6 cellular contexts compared by ENCODE assay signal in genomic region chr6:30687659-30688431, GRCh38. TPM values are rescaled to one million over a fixed set of nuclear protein-coding genes. Genes with fewer than 3 reads are reported as not detected.
DNase-seq lines count a peak whose midpoint lies in the region; ATAC-seq and TF ChIP-seq lines count a peak whose summit lies in the region.

No MANE protein-coding gene starts in this region.

- peak overlapping the region; percentile 81 for H3K9ac ChIP-seq in SK-N-MC (ENCODE audit: insufficient read length)
- peak overlapping the region; percentile 65 for H3K9ac ChIP-seq in iPS-18a (ENCODE audit: low read length)

- peaks cover 49% of the 10 kb centered on the region for H3K4me1 ChIP-seq in iPS-18a (ENCODE audit: control insufficient read depth, low read depth, low read length)
- peaks cover 62% of the 10 kb centered on the region for H3K4me1 ChIP-seq in vagina

- CTCF ChIA-PET in Calu3 (lab: Charles Lee): interaction anchor here (0.6 to 2.8 kb wide), 4 partner anchors 9 to 41 kb away, joined by 3 to 7 read pairs (median 6); no protein-coding TSS in a partner anchor

- BruUV-seq in Calu3 (replicated peaks; lab: Mats Ljungman, UMichigan): TSS peak; percentile 70

- ATAC-seq in GM18511 (IDR thresholded peaks at IDR 0.05; ENCODE audit: unreplicated experiment) (no peak), GM21367 (IDR thresholded peaks at IDR 0.05; ENCODE audit: unreplicated experiment) (no peak)

- peaks cover 86% of the 10 kb centered on the region for H3K4me1 Mint-ChIP-seq in Calu3 (ENCODE audit: low read depth, unreplicated experiment)

- no peak for TF ChIP-seq POLR2A in vagina (IDR thresholded peaks at IDR 0.05)

- H3K9me3 ChIP-seq in SK-N-MC (ENCODE audit: low read depth, low read length) (no peaks in the 10 kb centered on the region), iPS-18a (ENCODE audit: control insufficient read depth, low read depth, low read length) (no peaks in the 10 kb centered on the region), vagina (no peaks in the 10 kb centered on the region)

- H3K9me3 Mint-ChIP-seq in Calu3 (ENCODE audit: low read depth, unreplicated experiment): no peaks in the 10 kb centered on the region

- H3K36me3 ChIP-seq in SK-N-MC (ENCODE audit: insufficient read depth, low read length) (no peaks in the 10 kb centered on the region), iPS-18a (ENCODE audit: control insufficient read depth, low read depth, low read length) (no peaks in the 10 kb centered on the region), vagina (no peaks in the 10 kb centered on the region)

- peak; percentile 39 for DNase-seq in Calu3
- no peak for DNase-seq in SK-N-MC (ENCODE audit: low read depth, low spot score)
- no peak for DNase-seq in vagina (ENCODE audit: extremely low spot score in 2 of 2)

- H3K27me3 ChIP-seq in iPS-18a (ENCODE audit: control insufficient read depth, insufficient read depth, low read length): no peaks in the 10 kb centered on the region
- H3K27me3 ChIP-seq in vagina: no peaks in the 10 kb centered on the region

- H3K27ac Mint-ChIP-seq in Calu3 (ENCODE audit: unreplicated experiment): peak overlapping the region; percentile 62

- H3K4me3 ChIP-seq in SK-N-MC (peak overlapping the region; percentile 96), iPS-18a (ENCODE audit: low read length) (peak overlapping the region; percentile 78), vagina (peak overlapping the region; percentile 93 to 97)

- no peaks in the 10 kb centered on the region for H3K27me3 Mint-ChIP-seq in Calu3 (ENCODE audit: unreplicated experiment)

- intact Hi-C loops in Calu3 (cut with micrococcal nuclease; ENCODE audit: unreplicated experiment): no loop called here
- intact Hi-C loops in vagina (cut with DNase I): loop anchor here (2.0 to 10.0 kb wide), 3 partner anchors 33 to 197 kb away; partner anchors contain the start of genes DDR1, MRPS18B, PPP1R10 and TUBB

- peaks cover 62% of the 10 kb centered on the region for H3K36me3 Mint-ChIP-seq in Calu3 (ENCODE audit: insufficient read depth, unreplicated experiment)

- H3K27ac ChIP-seq in SK-N-MC: peak overlapping the region; percentile 54; the same call in 1 of the 2 replicates
- peak overlapping the region; percentile 56 for H3K27ac ChIP-seq in iPS-18a (ENCODE audit: low read length)
- peak overlapping the region; percentile 92 for H3K27ac ChIP-seq in vagina

- peak overlapping the region; percentile 78 for H3K4me3 Mint-ChIP-seq in Calu3 (ENCODE audit: low read depth, unreplicated experiment)

- TF ChIP-seq CTCF in Calu3 (IDR thresholded peaks at IDR 0.05; ENCODE audit: unreplicated experiment) (no peak), vagina (IDR thresholded peaks at IDR 0.05) (peak in 1 of 3 experiments; percentile 20)

RNA-seq across cellular contexts. Expression of gene PPP1R18, which starts 1.4 kb away (rescaled TPM):
- 22.0 and 28.2 TPM in 2 replicates for total RNA-seq in Calu3 (2022)
- 42.5 TPM for total RNA-seq in vagina

RNA-seq across cellular contexts. Expression of gene NRM, which starts 2.9 kb away (rescaled TPM):
- total RNA-seq in Calu3 (2022) (22.8 and 30.2 TPM in 2 replicates), vagina (6.1 TPM)

RNA-seq across cellular contexts. Expression of gene DHX16, which starts 15.0 kb away (rescaled TPM):
- total RNA-seq in Calu3 (2022) (51.6 and 55.6 TPM in 2 replicates), vagina (24.8 TPM)

RNA-seq across cellular contexts. Expression of gene MDC1, which starts 29.2 kb away (rescaled TPM):
- 62.4 and 66.6 TPM in 2 replicates for total RNA-seq in Calu3 (2022)
- 12.3 TPM for total RNA-seq in vagina

RNA-seq across cellular contexts. Expression of gene TUBB, which starts 32.3 kb away (rescaled TPM):
- total RNA-seq in Calu3 (2022) (967 and 1,123 TPM in 2 replicates), vagina (293 TPM)
